Comparison of ENCODE assay signal across 10 cellular contexts in the genomic region with DNA sequence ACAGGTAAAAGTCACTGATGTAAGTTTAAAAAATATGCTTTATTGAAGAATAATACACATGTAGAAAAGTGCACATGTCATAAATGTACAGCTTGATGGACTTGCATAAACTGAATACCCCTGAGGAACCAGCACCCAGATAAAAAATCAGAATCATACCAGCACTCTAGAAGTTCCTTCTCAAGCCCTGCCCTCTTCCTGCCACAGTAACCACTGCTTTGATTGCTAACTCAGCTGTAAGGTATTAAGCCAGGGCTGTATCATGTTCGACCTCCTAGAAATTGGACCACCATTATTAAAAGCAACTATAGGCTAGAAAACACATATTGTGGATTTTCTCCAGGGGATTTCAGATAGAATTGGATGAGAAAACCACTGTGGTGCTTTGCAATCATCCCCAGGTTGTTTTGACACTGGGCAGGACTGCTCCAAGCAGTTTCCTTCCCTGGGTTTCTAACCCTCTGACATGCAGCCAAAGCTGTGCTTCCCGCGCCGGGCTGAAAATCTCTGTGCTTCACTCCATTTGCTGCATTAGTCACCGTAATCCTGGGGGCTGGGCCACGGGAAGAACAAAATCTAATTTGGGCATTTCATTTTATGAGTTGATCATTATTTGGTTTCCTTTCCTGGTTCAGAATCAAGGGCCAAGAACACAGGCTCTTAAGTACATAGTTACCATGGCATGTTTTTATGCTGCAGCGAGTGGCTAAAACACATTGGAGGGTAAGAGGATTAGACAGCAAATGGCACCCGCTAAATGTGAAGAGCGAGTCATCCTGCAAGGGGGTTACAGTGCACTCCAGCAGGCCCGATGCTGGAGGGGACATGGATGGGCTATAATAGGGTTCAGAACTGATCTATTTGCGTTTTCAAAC.
DNase-seq lines count a peak whose midpoint lies in the region; ATAC-seq and FAIRE-seq lines count a peak whose summit lies in the region.
"Had no signal": no experiment of that assay in that cellular context is flagged by ENCODE, and none has a peak within 500 bp of the region (broad histone marks: within the 10 kb centered on the region; RNA-seq: fewer than 3 reads in every experiment).

No MANE protein-coding gene starts in this region.

- H3K36me3 ChIP-seq in BLaER1 (no peaks in the 10 kb centered on the region), endocrine pancreas (ENCODE audit: control insufficient read depth, insufficient read depth, low read length) (no peaks in the 10 kb centered on the region), Karpas-422 (ENCODE audit: insufficient read depth, low read length) (no peaks in the 10 kb centered on the region)

- H3K4me2 ChIP-seq in BLaER1 = peak overlapping the region; percentile 54
- no peak overlapping the region for H3K4me2 ChIP-seq in Karpas-422 (ENCODE audit: low read depth, low read length, poor library complexity, severe bottlenecking)

- H3K27me3 ChIP-seq in BLaER1 (no peaks in the 10 kb centered on the region), endocrine pancreas (ENCODE audit: control insufficient read depth, insufficient read depth, low read length) (no peaks in the 10 kb centered on the region), Karpas-422 (ENCODE audit: low read length) (no peaks in the 10 kb centered on the region)

- H3K9ac ChIP-seq in BLaER1 (no peak overlapping the region), endocrine pancreas (ENCODE audit: control insufficient read depth, insufficient read depth, low read length) (no peak overlapping the region), Karpas-422 (ENCODE audit: low read length) (no peak overlapping the region)

- H3K4me1 ChIP-seq in BLaER1 (peaks cover 16% of the 10 kb centered on the region), endocrine pancreas (ENCODE audit: control insufficient read depth, insufficient read depth, low read length) (peaks cover 6% of the 10 kb centered on the region), Karpas-422 (ENCODE audit: low read length) (no peaks in the 10 kb centered on the region)

- ATAC-seq in GM18858 (IDR thresholded peaks at IDR 0.05; ENCODE audit: unreplicated experiment) (peak; percentile 85), HG03442 (IDR thresholded peaks at IDR 0.05; ENCODE audit: unreplicated experiment) (peak; percentile 81)
- ATAC-seq: right cardiac atrium had no signal

- H3K9me2 ChIP-seq in Karpas-422 (replicated peaks; ENCODE audit: insufficient read depth, low read length) = no peaks in the 10 kb centered on the region

- no peaks in the 10 kb centered on the region for H3K79me2 ChIP-seq in Karpas-422 (ENCODE audit: low read length)

- H4K20me1 ChIP-seq in BLaER1 (no peaks in the 10 kb centered on the region), Karpas-422 (ENCODE audit: insufficient read depth, low read depth, low read length) (no peaks in the 10 kb centered on the region)

- H3K27ac ChIP-seq in BLaER1 (no peak overlapping the region), Karpas-422 (ENCODE audit: low read length) (no peak overlapping the region)

- no peak overlapping the region for H3K4me3 ChIP-seq in BLaER1
- H3K4me3 ChIP-seq in endocrine pancreas (ENCODE audit: control insufficient read depth, insufficient read depth, low read length) = peak overlapping the region; percentile 26
- H3K4me3 ChIP-seq in Karpas-422 (ENCODE audit: low read length) = no peak overlapping the region

- DNase-seq in NCI-H2107 treated with DMSO at 0.1 percent for 48 hours (lab: John Stamatoyannopoulos, UW; ENCODE audit: unreplicated experiment) (no peak), ureter (ENCODE audit: low spot score) (no peak), GM19239 (ENCODE audit: insufficient read length, low spot score) (no peak), Karpas-422 (no peak)
- DNase-seq: NCI-H1105 treated with DMSO at 0.1 percent for 48 hours, right cardiac atrium had no signal

- H3K9me3 ChIP-seq in BLaER1 = peaks cover 10% of the 10 kb centered on the region
- H3K9me3 ChIP-seq in endocrine pancreas (ENCODE audit: control insufficient read depth, low read length) = no peaks in the 10 kb centered on the region
- H3K9me3 ChIP-seq in Karpas-422 (ENCODE audit: low read length) = peaks cover 5% of the 10 kb centered on the region; the same call in 1 of the 2 replicates

- no peak overlapping the region for H2AFZ ChIP-seq in Karpas-422 (ENCODE audit: low read length)

- FAIRE-seq in GM19239 (lab: Jason Lieb, UNC) = no peak
